In the genomic region with DNA sequence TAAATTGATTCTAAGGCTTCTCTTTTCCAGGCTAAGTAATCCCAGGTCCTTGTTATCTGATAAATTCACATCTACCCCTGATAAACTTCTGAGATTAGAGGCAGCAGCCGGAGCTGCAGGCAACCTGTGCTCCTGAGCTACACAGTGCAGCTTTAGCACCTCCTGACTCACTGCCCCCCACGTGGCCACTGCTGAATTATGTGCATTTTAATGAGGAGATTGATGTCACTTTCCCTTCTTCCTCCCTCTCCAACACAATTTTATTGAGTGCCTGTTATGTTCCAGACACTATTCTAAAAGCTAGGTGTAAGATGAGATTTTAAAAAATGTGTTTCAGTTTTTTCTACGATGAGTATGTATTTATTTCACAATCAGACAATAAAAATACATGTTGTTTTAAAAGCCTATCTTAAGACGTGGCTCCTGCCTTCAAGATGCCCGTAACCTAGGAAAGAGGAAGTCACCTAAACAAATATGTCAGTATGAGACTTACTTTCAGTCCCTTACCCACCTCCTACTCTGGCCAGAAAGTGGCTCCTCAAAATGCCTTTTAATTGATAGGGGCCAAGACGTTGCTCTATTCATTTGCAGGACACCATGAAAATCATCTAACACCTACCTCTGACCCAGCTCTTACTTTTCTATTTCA, we compare ENCODE assay signal across 10 cellular contexts.
DNase-seq lines count a peak whose midpoint lies in the region; ATAC-seq lines count a peak whose summit lies in the region.
"Had no signal": no experiment of that assay in that cellular context is flagged by ENCODE, and none has a peak within 500 bp of the region (broad histone marks: within the 10 kb centered on the region; RNA-seq: fewer than 3 reads in every experiment).

No MANE protein-coding gene starts in this region.

- ATAC-seq in GM18873 (IDR thresholded peaks at IDR 0.05; ENCODE audit: low FRiP score, unreplicated experiment) (peak; percentile 52), HG03159 (IDR thresholded peaks at IDR 0.05; ENCODE audit: unreplicated experiment) (peak; percentile 52), left ventricle myocardium superior (no peak), GM19452 (IDR thresholded peaks at IDR 0.05; ENCODE audit: unreplicated experiment) (no peak)

- H3K27me3 ChIP-seq in effector memory CD4-positive, alpha-beta T cell (replicated peaks; ENCODE audit: control insufficient read depth, insufficient read depth, low read length, poor library complexity, severe bottlenecking): no peaks in the 10 kb centered on the region

- H3K4me1 ChIP-seq in effector memory CD4-positive, alpha-beta T cell (ENCODE audit: control insufficient read depth, insufficient read depth, low read length, poor library complexity, severe bottlenecking): no peaks in the 10 kb centered on the region

- H3K9me3 ChIP-seq in effector memory CD4-positive, alpha-beta T cell (ENCODE audit: control insufficient read depth, low read length): no peaks in the 10 kb centered on the region

- DNase-seq in OCI-M1 (lab: John Stamatoyannopoulos, UW): peak; percentile 28
- peak; percentile 72 for DNase-seq in kidney tubule cell (ENCODE audit: low spot score)
- no peak for DNase-seq in left ventricle myocardium superior
- DNase-seq in effector memory CD4-positive, alpha-beta T cell: no peak
- DNase-seq: activated CD4-positive, alpha-beta T cell treated with anti-CD3 and anti-CD28 coated beads, Interleukin-2, amount 50 U/mL, for 4 hours; DMS153; NCI-H2171 had no signal

- no peak overlapping the region for H3K27ac ChIP-seq in effector memory CD4-positive, alpha-beta T cell (ENCODE audit: insufficient read depth, low read length, poor library complexity, severe bottlenecking)

- no peak overlapping the region for H3K4me3 ChIP-seq in effector memory CD4-positive, alpha-beta T cell (ENCODE audit: insufficient read depth, low read depth, low read length, poor library complexity, severe bottlenecking)

- H3K36me3 ChIP-seq in effector memory CD4-positive, alpha-beta T cell (ENCODE audit: control insufficient read depth, insufficient read depth, low read length): no peaks in the 10 kb centered on the region

- intact Hi-C loops in left ventricle myocardium superior (cut with micrococcal nuclease): no loop called here

Comparison
In these comparisons a context has a peak if more than half of its experiments do, and no peak if none do; other contexts are left out.
1. ATAC-seq: peak in GM18873 (single experiment) and HG03159 (single experiment); none in left ventricle myocardium superior (single experiment) and GM19452 (single experiment).
2. DNase-seq: peak in OCI-M1 (single experiment) and kidney tubule cell (single experiment); none in left ventricle myocardium superior (single experiment) and effector memory CD4-positive, alpha-beta T cell (0 of 3).